Comparison of ENCODE assay signal across 1 cellular context in the genomic region with DNA sequence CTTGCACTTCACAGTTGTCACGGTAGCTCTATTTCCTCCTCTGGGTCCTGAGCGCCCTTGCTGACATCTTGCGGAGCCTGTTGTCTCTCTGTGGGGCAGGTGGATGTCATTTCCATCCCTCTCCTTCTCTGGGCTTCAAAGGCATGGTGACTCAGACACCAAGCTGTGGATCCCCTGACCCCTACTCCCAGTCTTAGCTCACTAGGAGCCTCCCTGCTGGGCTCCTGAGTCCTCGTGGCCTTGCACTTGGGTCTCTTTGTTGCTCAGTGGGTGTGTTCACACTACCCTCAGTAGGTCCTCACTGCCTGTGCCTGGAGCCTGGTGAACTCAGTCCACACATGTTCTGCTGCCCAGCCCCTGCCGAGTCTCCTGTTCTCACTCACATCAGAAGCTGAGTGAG.
TF ChIP-seq lines count a peak whose summit lies in the region.

No MANE protein-coding gene starts in this region.

TF ChIP-seq in GM23338, 12 proteins besides CTCF, POLR2A, EP300 and RAD21 (continued from another document):
- TF ChIP-seq, protein P1, sequence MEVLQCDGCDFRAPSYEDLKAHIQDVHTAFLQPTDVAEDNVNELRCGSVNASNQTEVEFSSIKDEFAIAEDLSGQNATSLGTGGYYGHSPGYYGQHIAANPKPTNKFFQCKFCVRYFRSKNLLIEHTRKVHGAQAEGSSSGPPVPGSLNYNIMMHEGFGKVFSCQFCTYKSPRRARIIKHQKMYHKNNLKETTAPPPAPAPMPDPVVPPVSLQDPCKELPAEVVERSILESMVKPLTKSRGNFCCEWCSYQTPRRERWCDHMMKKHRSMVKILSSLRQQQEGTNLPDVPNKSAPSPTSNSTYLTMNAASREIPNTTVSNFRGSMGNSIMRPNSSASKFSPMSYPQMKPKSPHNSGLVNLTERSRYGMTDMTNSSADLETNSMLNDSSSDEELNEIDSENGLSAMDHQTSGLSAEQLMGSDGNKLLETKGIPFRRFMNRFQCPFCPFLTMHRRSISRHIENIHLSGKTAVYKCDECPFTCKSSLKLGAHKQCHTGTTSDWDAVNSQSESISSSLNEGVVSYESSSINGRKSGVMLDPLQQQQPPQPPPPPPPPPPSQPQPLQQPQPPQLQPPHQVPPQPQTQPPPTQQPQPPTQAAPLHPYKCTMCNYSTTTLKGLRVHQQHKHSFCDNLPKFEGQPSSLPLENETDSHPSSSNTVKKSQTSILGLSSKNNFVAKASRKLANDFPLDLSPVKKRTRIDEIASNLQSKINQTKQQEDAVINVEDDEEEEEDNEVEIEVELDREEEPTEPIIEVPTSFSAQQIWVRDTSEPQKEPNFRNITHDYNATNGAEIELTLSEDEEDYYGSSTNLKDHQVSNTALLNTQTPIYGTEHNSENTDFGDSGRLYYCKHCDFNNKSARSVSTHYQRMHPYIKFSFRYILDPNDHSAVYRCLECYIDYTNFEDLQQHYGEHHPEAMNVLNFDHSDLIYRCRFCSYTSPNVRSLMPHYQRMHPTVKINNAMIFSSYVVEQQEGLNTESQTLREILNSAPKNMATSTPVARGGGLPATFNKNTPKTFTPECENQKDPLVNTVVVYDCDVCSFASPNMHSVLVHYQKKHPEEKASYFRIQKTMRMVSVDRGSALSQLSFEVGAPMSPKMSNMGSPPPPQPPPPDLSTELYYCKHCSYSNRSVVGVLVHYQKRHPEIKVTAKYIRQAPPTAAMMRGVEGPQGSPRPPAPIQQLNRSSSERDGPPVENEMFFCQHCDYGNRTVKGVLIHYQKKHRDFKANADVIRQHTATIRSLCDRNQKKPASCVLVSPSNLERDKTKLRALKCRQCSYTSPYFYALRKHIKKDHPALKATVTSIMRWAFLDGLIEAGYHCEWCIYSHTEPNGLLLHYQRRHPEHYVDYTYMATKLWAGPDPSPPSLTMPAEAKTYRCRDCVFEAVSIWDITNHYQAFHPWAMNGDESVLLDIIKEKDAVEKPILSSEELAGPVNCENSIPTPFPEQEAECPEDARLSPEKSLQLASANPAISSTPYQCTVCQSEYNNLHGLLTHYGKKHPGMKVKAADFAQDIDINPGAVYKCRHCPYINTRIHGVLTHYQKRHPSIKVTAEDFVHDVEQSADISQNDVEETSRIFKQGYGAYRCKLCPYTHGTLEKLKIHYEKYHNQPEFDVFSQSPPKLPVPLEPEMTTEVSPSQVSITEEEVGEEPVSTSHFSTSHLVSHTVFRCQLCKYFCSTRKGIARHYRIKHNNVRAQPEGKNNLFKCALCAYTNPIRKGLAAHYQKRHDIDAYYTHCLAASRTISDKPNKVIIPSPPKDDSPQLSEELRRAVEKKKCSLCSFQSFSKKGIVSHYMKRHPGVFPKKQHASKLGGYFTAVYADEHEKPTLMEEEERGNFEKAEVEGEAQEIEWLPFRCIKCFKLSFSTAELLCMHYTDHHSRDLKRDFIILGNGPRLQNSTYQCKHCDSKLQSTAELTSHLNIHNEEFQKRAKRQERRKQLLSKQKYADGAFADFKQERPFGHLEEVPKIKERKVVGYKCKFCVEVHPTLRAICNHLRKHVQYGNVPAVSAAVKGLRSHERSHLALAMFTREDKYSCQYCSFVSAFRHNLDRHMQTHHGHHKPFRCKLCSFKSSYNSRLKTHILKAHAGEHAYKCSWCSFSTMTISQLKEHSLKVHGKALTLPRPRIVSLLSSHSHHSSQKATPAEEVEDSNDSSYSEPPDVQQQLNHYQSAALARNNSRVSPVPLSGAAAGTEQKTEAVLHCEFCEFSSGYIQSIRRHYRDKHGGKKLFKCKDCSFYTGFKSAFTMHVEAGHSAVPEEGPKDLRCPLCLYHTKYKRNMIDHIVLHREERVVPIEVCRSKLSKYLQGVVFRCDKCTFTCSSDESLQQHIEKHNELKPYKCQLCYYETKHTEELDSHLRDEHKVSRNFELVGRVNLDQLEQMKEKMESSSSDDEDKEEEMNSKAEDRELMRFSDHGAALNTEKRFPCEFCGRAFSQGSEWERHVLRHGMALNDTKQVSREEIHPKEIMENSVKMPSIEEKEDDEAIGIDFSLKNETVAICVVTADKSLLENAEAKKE (CRISPR knock-in tag; IDR thresholded peaks at IDR 0.05): no peak
- TF ChIP-seq EZH2phosphoT487 (IDR thresholded peaks at IDR 0.05; ENCODE audit: unreplicated experiment): no peak
- no peak for TF ChIP-seq ZNF331 (CRISPR knock-in tag; IDR thresholded peaks at IDR 0.05; ENCODE audit: low read depth)
- TF ChIP-seq CREB1 (CRISPR knock-in tag; IDR thresholded peaks at IDR 0.05; ENCODE audit: low read depth): no peak
